ENCODE assay signal across 33 cellular contexts in genomic region chr3:112149136-112149535, GRCh38. TPM values are rescaled to one million over a fixed set of nuclear protein-coding genes. Genes with fewer than 3 reads are reported as not detected.
"Had no signal": no experiment of that assay in that cellular context is flagged by ENCODE, and none has a peak within 500 bp of the region (broad histone marks: within the 10 kb centered on the region; RNA-seq: fewer than 3 reads in every experiment).

No MANE protein-coding gene starts in this region.

- DNase-seq: activated CD4-positive, alpha-beta T cell treated with anti-CD3 and anti-CD28 coated beads for 48 hours; activated CD4-positive, alpha-beta T cell treated with anti-CD3 and anti-CD28 coated beads, Interleukin-2, amount 50 U/mL, for 48 hours; activated CD8-positive, alpha-beta memory T cell treated with anti-CD3 and anti-CD28 coated beads for 24 hours; activated effector memory CD4-positive, alpha-beta T cell treated with anti-CD3 and anti-CD28 coated beads, Interleukin-2, amount 50 U/mL, for 16 hours; activated naive CD4-positive, alpha-beta T cell treated with anti-CD3 and anti-CD28 coated beads for 36 hours; activated naive CD8-positive, alpha-beta T cell treated with anti-CD3 and anti-CD28 coated beads for 36 hours; adrenal gland; caudate nucleus; left ventricle myocardium inferior; mucosa of descending colon; ovary; sigmoid colon; small intestine; stimulated activated CD4-positive, alpha-beta T cell treated with anti-CD3 and anti-CD28 coated beads, Interleukin-4, amount 100 ng/mL, for 24 hours; substantia nigra; T1000; WERI-Rb-1 had no signal

- H3K4me3 Mint-ChIP-seq: activated naive CD4-positive, alpha-beta T cell treated with anti-CD3 and anti-CD28 coated beads for 36 hours; activated naive CD8-positive, alpha-beta T cell treated with anti-CD3 and anti-CD28 coated beads for 36 hours; brain; nephron; stimulated activated effector memory CD8-positive, alpha-beta T cell treated with anti-CD3 and anti-CD28 coated beads, Interleukin-12 subunit alpha, Interleukin-12 subunit beta, amount 100 ng/mL, for 72 hours; stimulated activated naive CD8-positive, alpha-beta T cell treated with anti-CD3 and anti-CD28 coated beads, Interleukin-15, Interleukin-2, amounts not matched to agents 100 ng/mL and 50 ng/mL, for 24 hours; T-helper 1 cell treated with Interleukin-12 subunit alpha and Interleukin-12 subunit beta and Interleukin-4 antibody, amounts not matched to agents 30 μg/mL and 1 μg/mL, for 36 hours; type B pancreatic cell had no signal

- H3K4me1 ChIP-seq: adrenal gland, ascending aorta, left ventricle myocardium inferior, vagina had no signal

- H3K4me3 ChIP-seq: adrenal gland, ascending aorta, left ventricle myocardium inferior, lung, mucosa of descending colon, ovary, sigmoid colon, vagina had no signal

- H3K27ac ChIP-seq: adrenal gland, ascending aorta, left ventricle myocardium inferior, neutrophil, ovary, sigmoid colon, vagina, WERI-Rb-1 had no signal

- H3K27me3 ChIP-seq: adrenal gland, ascending aorta, neutrophil, ovary, sigmoid colon, vagina had no signal

- H3K36me3 ChIP-seq: adrenal gland, ascending aorta, neutrophil, ovary, sigmoid colon, vagina, WERI-Rb-1 had no signal

- H3K36me3 Mint-ChIP-seq: brain; stimulated activated effector memory CD8-positive, alpha-beta T cell treated with anti-CD3 and anti-CD28 coated beads, Interleukin-12 subunit alpha, Interleukin-12 subunit beta, amount 100 ng/mL, for 72 hours; type B pancreatic cell had no signal

- H3K27me3 Mint-ChIP-seq: activated naive CD8-positive, alpha-beta T cell treated with anti-CD3 and anti-CD28 coated beads for 36 hours; progenitor cell of endocrine pancreas; stimulated activated naive CD8-positive, alpha-beta T cell treated with anti-CD3 and anti-CD28 coated beads, Interleukin-15, Interleukin-2, amounts not matched to agents 100 ng/mL and 50 ng/mL, for 24 hours; type B pancreatic cell had no signal

- ATAC-seq: activated CD4-positive, CD25-positive, alpha-beta regulatory T cell treated with anti-CD3 and anti-CD28 coated beads, Interleukin-2, amount 50 U/mL, for 24 hours; mucosa of descending colon; stimulated activated effector memory CD8-positive, alpha-beta T cell treated with anti-CD3 and anti-CD28 coated beads, Interleukin-12 subunit alpha, Interleukin-12 subunit beta, amount 100 ng/mL, for 72 hours had no signal

- H3K9me3 ChIP-seq: adrenal gland, ovary had no signal

- H3K4me1 Mint-ChIP-seq: brain; nephron; stimulated activated effector memory CD8-positive, alpha-beta T cell treated with anti-CD3 and anti-CD28 coated beads, Interleukin-12 subunit alpha, Interleukin-12 subunit beta, amount 100 ng/mL, for 72 hours had no signal

- H3K27ac Mint-ChIP-seq: activated naive CD4-positive, alpha-beta T cell treated with anti-CD3 and anti-CD28 coated beads for 36 hours; activated naive CD8-positive, alpha-beta T cell treated with anti-CD3 and anti-CD28 coated beads for 36 hours; brain; nephron; progenitor cell of endocrine pancreas; stimulated activated effector memory CD8-positive, alpha-beta T cell treated with anti-CD3 and anti-CD28 coated beads, Interleukin-12 subunit alpha, Interleukin-12 subunit beta, amount 100 ng/mL, for 72 hours; stimulated activated naive CD8-positive, alpha-beta T cell treated with anti-CD3 and anti-CD28 coated beads, Interleukin-15, Interleukin-2, amounts not matched to agents 100 ng/mL and 50 ng/mL, for 24 hours; T-helper 1 cell treated with Interleukin-12 subunit alpha and Interleukin-12 subunit beta and Interleukin-4 antibody, amounts not matched to agents 30 μg/mL and 1 μg/mL, for 36 hours; type B pancreatic cell had no signal

RNA-seq across cellular contexts. Expression of gene GCSAM, which starts 16.1 kb away (rescaled TPM):
- total RNA-seq: ascending aorta, chondrocyte, frontal cortex, mesenteric fat pad, myocyte, progenitor cell of endocrine pancreas, sigmoid colon had no signal
